Comparison of ENCODE assay signal across 24 cellular contexts in genomic region chr10:1121311-1121970, GRCh38.
DNase-seq lines count a peak whose midpoint lies in the region; ATAC-seq and TF ChIP-seq lines count a peak whose summit lies in the region.
"Had no signal": no experiment of that assay in that cellular context is flagged by ENCODE, and none has a peak within 500 bp of the region (broad histone marks: within the 10 kb centered on the region; RNA-seq: fewer than 3 reads in every experiment).

No MANE protein-coding gene starts in this region.

- no peak overlapping the region for H3K27ac ChIP-seq in coronary artery
- H3K27ac ChIP-seq in temporal lobe (ENCODE audit: low read depth, low read length) = peak overlapping the region; percentile 30
- H3K27ac ChIP-seq: right lobe of liver, VCaP had no signal

- no peak for TF ChIP-seq CTCF in coronary artery (IDR thresholded peaks at IDR 0.05)
- no peak for TF ChIP-seq CTCF in nephron (IDR thresholded peaks at IDR 0.05; ENCODE audit: unreplicated experiment in 3 of 3)

- no peak overlapping the region for H3K4me3 Mint-ChIP-seq in activated naive CD4-positive, alpha-beta T cell treated with anti-CD3 and anti-CD28 coated beads, Interleukin-2, amount 50 U/mL, for 24 hours
- H3K4me3 Mint-ChIP-seq in activated naive CD4-positive, alpha-beta T cell treated with anti-CD3 and anti-CD28 coated beads for 36 hours = no peak overlapping the region
- peak overlapping the region in 1 of 3 experiments; percentile 30 for H3K4me3 Mint-ChIP-seq in nephron
- H3K4me3 Mint-ChIP-seq: B cell, immature natural killer cell, memory B cell had no signal

- peak overlapping the region; percentile 17 for H3K27ac Mint-ChIP-seq in activated naive CD4-positive, alpha-beta T cell treated with anti-CD3 and anti-CD28 coated beads, Interleukin-2, amount 50 U/mL, for 24 hours
- no peak overlapping the region for H3K27ac Mint-ChIP-seq in activated naive CD4-positive, alpha-beta T cell treated with anti-CD3 and anti-CD28 coated beads for 36 hours
- peak overlapping the region; percentile 57 to 84 (median 81) for H3K27ac Mint-ChIP-seq in nephron
- H3K27ac Mint-ChIP-seq: B cell, progenitor cell of endocrine pancreas had no signal

- DNase-seq in activated naive CD4-positive, alpha-beta T cell treated with anti-CD3 and anti-CD28 coated beads for 36 hours = no peak
- DNase-seq in coronary artery (ENCODE audit: low spot score) (peak; percentile 38), LoVo (ENCODE audit: low spot score) (no peak)
- DNase-seq: activated CD4-positive, alpha-beta T cell treated with anti-CD3 and anti-CD28 coated beads for 48 hours; activated naive CD4-positive, alpha-beta T cell treated with anti-CD3 and anti-CD28 coated beads, Interleukin-2, amount 50 U/mL, for 16 hours; DMS53; effector CD8-positive, alpha-beta T cell; immature natural killer cell; NCI-H1048; NCI-H2171; stimulated activated CD4-positive, alpha-beta T cell treated with anti-CD3 and anti-CD28 coated beads, Interleukin-2, amount 100 ng/mL, for 48 hours; T-helper 9 cell; trophoblast cell had no signal

- intact Hi-C loops in activated naive CD4-positive, alpha-beta T cell treated with anti-CD3 and anti-CD28 coated beads for 36 hours (cut with micrococcal nuclease) = no loop called here

- ATAC-seq in GM18517 (IDR thresholded peaks at IDR 0.05; ENCODE audit: unreplicated experiment) = no peak
- no peak for ATAC-seq in GM19328 (IDR thresholded peaks at IDR 0.05; ENCODE audit: unreplicated experiment)
- ATAC-seq: left lobe of liver had no signal

- H3K27me3 Mint-ChIP-seq in activated naive CD4-positive, alpha-beta T cell treated with anti-CD3 and anti-CD28 coated beads, Interleukin-2, amount 50 U/mL, for 24 hours = no peaks in the 10 kb centered on the region
- H3K27me3 Mint-ChIP-seq in activated naive CD4-positive, alpha-beta T cell treated with anti-CD3 and anti-CD28 coated beads for 36 hours (ENCODE audit: low read depth) = no peaks in the 10 kb centered on the region
- no peaks in the 10 kb centered on the region for H3K27me3 Mint-ChIP-seq in nephron (ENCODE audit: low read depth)
- H3K27me3 Mint-ChIP-seq: B cell, memory B cell, progenitor cell of endocrine pancreas had no signal

- H3K4me3 ChIP-seq in coronary artery = no peak overlapping the region
- H3K4me3 ChIP-seq: right lobe of liver had no signal

- no peaks in the 10 kb centered on the region for H3K9me3 Mint-ChIP-seq in activated naive CD4-positive, alpha-beta T cell treated with anti-CD3 and anti-CD28 coated beads, Interleukin-2, amount 50 U/mL, for 24 hours
- peaks cover 2% of the 10 kb centered on the region for H3K9me3 Mint-ChIP-seq in activated naive CD4-positive, alpha-beta T cell treated with anti-CD3 and anti-CD28 coated beads for 36 hours
- H3K9me3 Mint-ChIP-seq in nephron = no peaks in the 10 kb centered on the region
- H3K9me3 Mint-ChIP-seq: immature natural killer cell, memory B cell had no signal

- peaks cover 32% of the 10 kb centered on the region for H3K36me3 Mint-ChIP-seq in activated naive CD4-positive, alpha-beta T cell treated with anti-CD3 and anti-CD28 coated beads, Interleukin-2, amount 50 U/mL, for 24 hours
- peaks cover 52% of the 10 kb centered on the region for H3K36me3 Mint-ChIP-seq in activated naive CD4-positive, alpha-beta T cell treated with anti-CD3 and anti-CD28 coated beads for 36 hours (ENCODE audit: low read depth)
- peaks cover 83% of the 10 kb centered on the region for H3K36me3 Mint-ChIP-seq in nephron (ENCODE audit: low read depth)

- peaks cover 63% of the 10 kb centered on the region for H3K4me1 Mint-ChIP-seq in activated naive CD4-positive, alpha-beta T cell treated with anti-CD3 and anti-CD28 coated beads, Interleukin-2, amount 50 U/mL, for 24 hours
- H3K4me1 Mint-ChIP-seq in activated naive CD4-positive, alpha-beta T cell treated with anti-CD3 and anti-CD28 coated beads for 36 hours (ENCODE audit: low read depth) = peaks cover 44% of the 10 kb centered on the region
- peaks cover 35% of the 10 kb centered on the region for H3K4me1 Mint-ChIP-seq in nephron

- CTCF ChIA-PET in activated naive CD4-positive, alpha-beta T cell treated with anti-CD3 and anti-CD28 coated beads for 36 hours (lab: Charles Lee) = interaction anchor here (1.7 kb wide), 1 partner anchor 11 kb away, joined by 8 read pairs; no protein-coding TSS in a partner anchor
